In the genomic region with DNA sequence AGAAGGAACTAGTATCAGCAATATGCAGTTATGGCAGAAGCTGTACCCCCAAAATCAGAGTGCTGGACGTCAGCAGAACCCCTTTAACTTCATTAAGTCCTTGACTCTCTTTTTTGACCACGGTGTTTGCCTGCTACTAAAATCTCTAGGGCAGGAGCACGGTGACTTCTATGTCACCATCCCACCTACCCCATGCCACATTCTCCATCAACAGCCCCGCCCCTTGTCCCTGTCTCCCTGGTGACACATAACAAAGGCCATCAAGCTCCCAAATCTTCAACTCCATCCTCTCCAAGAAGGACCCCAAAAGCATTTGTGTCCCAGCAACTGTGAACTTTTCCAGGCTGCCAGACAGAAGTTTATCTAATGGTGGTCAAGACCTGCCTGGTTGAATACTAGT, we compare ENCODE assay signal across 13 cellular contexts. TPM values are rescaled to one million over a fixed set of nuclear protein-coding genes. Genes with fewer than 3 reads are reported as not detected.
DNase-seq lines count a peak whose midpoint lies in the region; ATAC-seq and TF ChIP-seq lines count a peak whose summit lies in the region.
"Had no signal": no experiment of that assay in that cellular context is flagged by ENCODE, and none has a peak within 500 bp of the region (broad histone marks: within the 10 kb centered on the region; RNA-seq: fewer than 3 reads in every experiment).

No MANE protein-coding gene starts in this region.

- peak overlapping the region; percentile 82 for H3K4me3 Mint-ChIP-seq in activated naive CD4-positive, alpha-beta T cell treated with anti-CD3 and anti-CD28 coated beads, Interleukin-2, amount 10 ng/mL, durations not matched to agents 7 days and 5 days
- H3K4me3 Mint-ChIP-seq in activated B cell treated with CpG ODN at 0.5 μM for 24 hours = peak overlapping the region; percentile 85

- H3K4me1 Mint-ChIP-seq in activated naive CD4-positive, alpha-beta T cell treated with anti-CD3 and anti-CD28 coated beads, Interleukin-2, amount 10 ng/mL, durations not matched to agents 7 days and 5 days = peaks cover 79% of the 10 kb centered on the region
- H3K4me1 Mint-ChIP-seq in activated B cell treated with CpG ODN at 0.5 μM for 24 hours = peaks cover 86% of the 10 kb centered on the region

- peak overlapping the region; percentile 48 for H3K4me3 ChIP-seq in lower lobe of right lung
- peak overlapping the region; percentile 41 for H3K4me3 ChIP-seq in upper lobe of right lung
- no peak overlapping the region for H3K4me3 ChIP-seq in tibial nerve
- H3K4me3 ChIP-seq: smooth muscle cell had no signal

- TF ChIP-seq CTCF in activated B cell treated with CpG ODN at 0.5 μM for 24 hours (IDR thresholded peaks at IDR 0.05) (no peak), lower lobe of right lung (IDR thresholded peaks at IDR 0.05) (no peak), upper lobe of right lung (IDR thresholded peaks at IDR 0.05) (no peak), tibial nerve (IDR thresholded peaks at IDR 0.05) (no peak)

- no peaks in the 10 kb centered on the region for H3K9me3 Mint-ChIP-seq in activated naive CD4-positive, alpha-beta T cell treated with anti-CD3 and anti-CD28 coated beads, Interleukin-2, amount 10 ng/mL, durations not matched to agents 7 days and 5 days
- no peaks in the 10 kb centered on the region for H3K9me3 Mint-ChIP-seq in activated B cell treated with CpG ODN at 0.5 μM for 24 hours

- no peak for TF ChIP-seq POLR2A in tibial nerve (IDR thresholded peaks at IDR 0.05)

- H3K9me3 ChIP-seq in lower lobe of right lung = no peaks in the 10 kb centered on the region
- no peaks in the 10 kb centered on the region for H3K9me3 ChIP-seq in upper lobe of right lung
- H3K9me3 ChIP-seq in tibial nerve = no peaks in the 10 kb centered on the region

- ATAC-seq in activated B cell treated with CpG ODN at 0.5 μM for 24 hours (ENCODE audit: low read depth) = no peak
- ATAC-seq in lower lobe of right lung = no peak
- no peak for ATAC-seq in upper lobe of right lung
- no peak for ATAC-seq in HG03045 (IDR thresholded peaks at IDR 0.05; ENCODE audit: unreplicated experiment)
- no peak for ATAC-seq in GM19035 (IDR thresholded peaks at IDR 0.05; ENCODE audit: unreplicated experiment)
- ATAC-seq: PC-3 had no signal

- H3K36me3 Mint-ChIP-seq in activated naive CD4-positive, alpha-beta T cell treated with anti-CD3 and anti-CD28 coated beads, Interleukin-2, amount 10 ng/mL, durations not matched to agents 7 days and 5 days = peaks cover 12% of the 10 kb centered on the region
- peaks cover 4% of the 10 kb centered on the region for H3K36me3 Mint-ChIP-seq in activated B cell treated with CpG ODN at 0.5 μM for 24 hours (ENCODE audit: low read depth)

- intact Hi-C loops in activated B cell treated with CpG ODN at 0.5 μM for 24 hours (cut with micrococcal nuclease) (loop anchor here (1.0 to 5.0 kb wide), 5 partner anchors 46 to 149 kb away; partner anchors contain the start of genes HDHD5 and IL17RA), lower lobe of right lung (cut with DNase I) (no loop called here), upper lobe of right lung (cut with DNase I) (no loop called here)

- peaks cover 10% of the 10 kb centered on the region for H3K27me3 Mint-ChIP-seq in activated naive CD4-positive, alpha-beta T cell treated with anti-CD3 and anti-CD28 coated beads, Interleukin-2, amount 10 ng/mL, durations not matched to agents 7 days and 5 days
- H3K27me3 Mint-ChIP-seq in activated B cell treated with CpG ODN at 0.5 μM for 24 hours = no peaks in the 10 kb centered on the region

- H3K27ac ChIP-seq in lower lobe of right lung = peak overlapping the region; percentile 79
- H3K27ac ChIP-seq in upper lobe of right lung = peak overlapping the region; percentile 78
- H3K27ac ChIP-seq in tibial nerve = no peak overlapping the region
- H3K27ac ChIP-seq: brain microvascular endothelial cell had no signal

- TF ChIP-seq EP300 in tibial nerve (IDR thresholded peaks at IDR 0.05) = no peak

- POLR2A ChIA-PET in activated B cell treated with CpG ODN at 0.5 μM for 24 hours (lab: Charles Lee) = interaction anchor here (0.5 to 5.3 kb wide), 9 partner anchors 10 to 334 kb away, joined by 4 to 52 read pairs (median 10); partner anchors contain the start of gene CECR2

- H3K27me3 ChIP-seq in lower lobe of right lung (ENCODE audit: low read depth) (no peaks in the 10 kb centered on the region), upper lobe of right lung (no peaks in the 10 kb centered on the region), tibial nerve (no peaks in the 10 kb centered on the region)
- H3K27me3 ChIP-seq: brain microvascular endothelial cell had no signal

- H3K36me3 ChIP-seq in lower lobe of right lung = no peaks in the 10 kb centered on the region
- H3K36me3 ChIP-seq in upper lobe of right lung = no peaks in the 10 kb centered on the region
- no peaks in the 10 kb centered on the region for H3K36me3 ChIP-seq in tibial nerve
- H3K36me3 ChIP-seq: brain microvascular endothelial cell had no signal

- no peak for DNase-seq in activated naive CD4-positive, alpha-beta T cell treated with anti-CD3 and anti-CD28 coated beads, Interleukin-2, amount 10 ng/mL, durations not matched to agents 7 days and 5 days
- no peak for DNase-seq in activated naive CD4-positive, alpha-beta T cell treated with Interleukin-2 at 50 U/mL for 16 hours
- DNase-seq in activated B cell treated with CpG ODN at 0.5 μM for 24 hours (no peak), lower lobe of right lung (peak; percentile 45), upper lobe of right lung (no peak), tibial nerve (ENCODE audit: low spot score in 2 of 2) (no peak)
- DNase-seq: brain microvascular endothelial cell, DMS79 treated with DMSO at 0.1 percent for 48 hours, NCI-H2107, PC-3 had no signal

- peak overlapping the region; percentile 97 for H3K27ac Mint-ChIP-seq in activated naive CD4-positive, alpha-beta T cell treated with anti-CD3 and anti-CD28 coated beads, Interleukin-2, amount 10 ng/mL, durations not matched to agents 7 days and 5 days
- peak overlapping the region; percentile 98 for H3K27ac Mint-ChIP-seq in activated B cell treated with CpG ODN at 0.5 μM for 24 hours

- CTCF ChIA-PET in activated naive CD4-positive, alpha-beta T cell treated with anti-CD3 and anti-CD28 coated beads, Interleukin-2, amount 10 ng/mL, durations not matched to agents 7 days and 5 days (lab: Charles Lee) = interaction anchor here (1.4 to 2.9 kb wide), 3 partner anchors 18 to 283 kb away, joined by 3 to 11 read pairs (median 4); no protein-coding TSS in a partner anchor
- CTCF ChIA-PET in activated B cell treated with CpG ODN at 0.5 μM for 24 hours (lab: Charles Lee) = interaction anchor here (1.3 to 2.2 kb wide), 2 partner anchors 13 to 283 kb away, joined by 7 read pairs; no protein-coding TSS in a partner anchor

- WGBS in tibial nerve, 2 donors = 47 to 76% methylated on average over 4 of the region's 4 CpGs

- H3K4me1 ChIP-seq in lower lobe of right lung (peaks cover 15% of the 10 kb centered on the region), upper lobe of right lung (no peaks in the 10 kb centered on the region), tibial nerve (peaks cover 0 to 4% (median 0%) of the 10 kb centered on the region in 4 donors)

RNA-seq across cellular contexts. Expression of gene ADA2, which starts 0.9 kb away (rescaled TPM):
- total RNA-seq in activated B cell treated with CpG ODN at 0.5 μM for 24 hours (21.9 and 29.3 TPM in 2 replicates), lower lobe of right lung (110 TPM), upper lobe of right lung (82.2 TPM), tibial nerve (10 to 100 TPM in 3 of 4 donors, 1 to 10 TPM in 1; 8.6 to 15.6 (median 13.2) TPM)
- total RNA-seq: PC-3 had no signal

RNA-seq across cellular contexts. Expression of gene HDHD5, which starts 59.3 kb away (rescaled TPM):
- 23.9 and 25.2 TPM in 2 replicates for total RNA-seq in activated B cell treated with CpG ODN at 0.5 μM for 24 hours
- total RNA-seq in lower lobe of right lung = 26.2 TPM
- total RNA-seq in upper lobe of right lung = 22.7 TPM
- total RNA-seq in tibial nerve = 10 to 100 TPM; 34.7 to 51.3 (median 44.3) TPM

Comparison
In these comparisons a context has a peak if more than half of its experiments do, and no peak if none do; other contexts are left out.
1. H3K27ac ChIP-seq: peak in lower lobe of right lung (single experiment) and upper lobe of right lung (single experiment); none in tibial nerve (0 of 4).
2. H3K4me3 ChIP-seq: peak in lower lobe of right lung (single experiment) and upper lobe of right lung (single experiment); none in tibial nerve (0 of 4).